ENCODE assay signal across 8 cellular contexts in the genomic region with DNA sequence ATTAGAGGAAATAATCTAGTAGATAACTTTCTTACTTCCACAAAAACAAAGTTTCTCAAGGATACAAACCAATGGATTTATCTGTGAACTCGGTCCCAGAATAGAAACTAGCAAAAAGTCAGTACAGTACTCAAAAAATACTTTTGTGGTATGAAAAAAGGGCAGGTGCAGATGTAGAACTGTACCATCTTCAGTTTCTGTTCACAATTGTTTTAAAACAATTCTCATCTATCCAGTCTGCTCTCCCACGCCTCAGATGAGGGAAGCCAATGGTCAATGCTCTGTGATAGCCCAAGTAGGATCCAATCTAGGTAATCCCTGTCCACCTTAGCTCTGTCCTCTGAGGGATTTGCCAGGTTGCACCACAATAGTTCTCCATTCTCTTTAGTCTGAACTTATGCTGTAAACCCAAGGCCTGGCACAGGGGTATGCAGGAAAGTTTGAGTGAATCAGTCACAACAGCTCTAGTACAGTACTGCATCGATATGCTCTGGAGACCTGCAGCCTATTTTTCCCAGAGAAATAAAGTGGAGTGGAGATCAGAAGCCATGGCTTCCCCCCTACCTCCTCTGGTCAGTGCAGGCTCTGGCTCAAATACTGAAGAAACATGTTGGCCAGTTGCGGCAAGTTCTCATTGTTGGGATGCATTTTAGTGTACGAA. TPM values are rescaled to one million over a fixed set of nuclear protein-coding genes. Genes with fewer than 3 reads are reported as not detected.
DNase-seq lines count a peak whose midpoint lies in the region; ATAC-seq and TF ChIP-seq lines count a peak whose summit lies in the region.

No MANE protein-coding gene starts in this region.

- H3K4me1 ChIP-seq in skeletal muscle tissue (ENCODE audit: control insufficient read depth in 3 of 3, insufficient read depth in 3 of 3, low read length in 3 of 3) = peaks cover 16 to 26% (median 17%) of the 10 kb centered on the region in 3 donors

- H3K9me3 ChIP-seq in SK-N-MC (ENCODE audit: low read depth, low read length) = no peaks in the 10 kb centered on the region
- no peaks in the 10 kb centered on the region for H3K9me3 ChIP-seq in skeletal muscle tissue (ENCODE audit: control insufficient read depth in 3 of 3, low read length in 3 of 3)

- TF ChIP-seq CTCF in C4-2B (conservative IDR thresholded peaks at IDR 0.05) = no peak
- TF ChIP-seq CTCF in fibroblast of pulmonary artery (IDR thresholded peaks at IDR 0.05; ENCODE audit: low read length, missing control alignments) = no peak

- H3K27me3 ChIP-seq in skeletal muscle tissue (ENCODE audit: control insufficient read depth in 3 of 3, insufficient read depth in 3 of 3, low read length in 3 of 3) = no peaks in the 10 kb centered on the region

- H3K36me3 ChIP-seq in SK-N-MC (ENCODE audit: insufficient read depth, low read length) (peaks cover 4% of the 10 kb centered on the region; the same call in 1 of the 2 replicates), skeletal muscle tissue (ENCODE audit: control insufficient read depth in 3 of 3, insufficient read depth in 3 of 3, low read length in 3 of 3) (no peaks in the 10 kb centered on the region)

- H3K9ac ChIP-seq in SK-N-MC (ENCODE audit: insufficient read length) (peak overlapping the region; percentile 85), skeletal muscle tissue (ENCODE audit: low read depth in 1 of 3, low read length in 3 of 3) (peak overlapping the region; percentile 77 to 94 (median 90))

- H3K27ac ChIP-seq in C4-2B (peak overlapping the region; percentile 88), SK-N-MC (no peak overlapping the region), skeletal muscle tissue (ENCODE audit: low read depth, low read length) (no peak overlapping the region)

- ATAC-seq in GM21619 (IDR thresholded peaks at IDR 0.05; ENCODE audit: unreplicated experiment) (peak; percentile 24), HG02610 (IDR thresholded peaks at IDR 0.05; ENCODE audit: unreplicated experiment) (no peak)

- H3K4me3 ChIP-seq in SK-N-MC (peak overlapping the region; percentile 90), fibroblast of pulmonary artery (replicated peaks; ENCODE audit: low read depth, low read length) (peak overlapping the region; percentile 91), skeletal muscle tissue (ENCODE audit: low read length in 3 of 3) (peak overlapping the region; percentile 95 to 100 (median 98))

- DNase-seq in SK-N-MC (ENCODE audit: low read depth, low spot score) (no peak), fibroblast of pulmonary artery (ENCODE audit: low read depth) (no peak), NCI-H526 (lab: John Stamatoyannopoulos, UW) (no peak), NCI-H2081 (lab: John Stamatoyannopoulos, UW) (no peak)

RNA-seq across cellular contexts. Expression of a gene that starts 1.4 kb away (rescaled TPM):
- 5.7 TPM for total RNA-seq in skeletal muscle tissue

RNA-seq across cellular contexts. Expression of a gene that starts 22.7 kb away (rescaled TPM):
- total RNA-seq in skeletal muscle tissue = 6.8 TPM

RNA-seq across cellular contexts. Expression of a gene that starts 23.8 kb away (rescaled TPM):
- 53.2 TPM for total RNA-seq in skeletal muscle tissue

RNA-seq across cellular contexts. Expression of a gene that starts 41.8 kb away (rescaled TPM):
- total RNA-seq in skeletal muscle tissue = under 0.01 TPM
